In the genomic region with DNA sequence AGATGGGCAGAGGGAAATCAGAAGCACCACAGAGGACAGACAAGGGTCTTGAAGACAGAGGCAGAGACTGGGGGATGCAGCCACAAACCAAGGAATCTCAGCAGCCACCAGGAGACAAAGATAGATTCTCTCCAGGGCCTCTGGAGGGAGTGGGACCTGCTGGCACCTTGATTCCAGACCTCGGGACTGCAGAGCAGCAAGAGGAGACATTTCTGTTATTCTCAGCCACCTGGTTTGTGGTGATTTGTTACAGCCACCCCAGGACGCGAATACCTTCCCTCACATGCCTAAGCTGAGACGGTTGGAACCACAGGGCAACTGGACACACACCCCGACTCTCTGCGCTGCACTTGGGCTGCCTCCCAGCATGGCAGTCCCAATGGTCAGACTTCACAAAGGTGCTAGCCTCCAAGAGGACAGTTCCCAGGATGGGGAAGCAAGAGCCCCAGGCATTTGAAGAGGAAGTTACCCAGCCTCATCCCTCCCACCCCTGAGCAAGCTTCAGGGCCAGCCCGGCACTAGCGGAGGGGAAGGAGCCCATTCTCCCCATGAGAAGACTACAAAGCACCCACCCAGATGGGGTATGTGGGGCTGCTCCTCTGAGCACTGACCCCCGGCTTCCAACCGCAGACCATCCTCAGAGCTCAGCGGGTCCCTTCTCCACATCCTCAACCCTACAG, we compare ENCODE assay signal across 19 cellular contexts.
DNase-seq lines count a peak whose midpoint lies in the region; ATAC-seq and TF ChIP-seq lines count a peak whose summit lies in the region.
"Had no signal": no experiment of that assay in that cellular context is flagged by ENCODE, and none has a peak within 500 bp of the region (broad histone marks: within the 10 kb centered on the region; RNA-seq: fewer than 3 reads in every experiment).

No MANE protein-coding gene starts in this region.

- H3K9me3 ChIP-seq in sigmoid colon = peaks cover 0 to 6% (median 2%) of the 10 kb centered on the region in 4 donors
- H3K9me3 ChIP-seq: MG63 had no signal

- no peak overlapping the region for H3K27ac ChIP-seq in sigmoid colon

- peak overlapping the region; percentile 29 for H3K27ac Mint-ChIP-seq in activated CD4-positive, alpha-beta memory T cell treated with anti-CD3 and anti-CD28 coated beads, Interleukin-2, amount 10 ng/mL, durations not matched to agents 7 days and 5 days
- no peak overlapping the region for H3K27ac Mint-ChIP-seq in activated CD4-positive, alpha-beta memory T cell treated with anti-CD3 and anti-CD28 coated beads for 36 hours
- no peak overlapping the region for H3K27ac Mint-ChIP-seq in endothelial cell (ENCODE audit: unreplicated experiment)
- no peak overlapping the region for H3K27ac Mint-ChIP-seq in T-cell

- 83 to 93% methylated on average over 11 of the region's 11 CpGs for WGBS in sigmoid colon, 2 donors

- no peak overlapping the region for H3K4me3 Mint-ChIP-seq in activated CD4-positive, alpha-beta memory T cell treated with anti-CD3 and anti-CD28 coated beads, Interleukin-2, amount 10 ng/mL, durations not matched to agents 7 days and 5 days
- H3K4me3 Mint-ChIP-seq in activated CD4-positive, alpha-beta memory T cell treated with anti-CD3 and anti-CD28 coated beads for 36 hours = no peak overlapping the region
- H3K4me3 Mint-ChIP-seq in endothelial cell (ENCODE audit: unreplicated experiment) (peak overlapping the region; percentile 14), T-cell (no peak overlapping the region)

- CTCF ChIA-PET in activated CD4-positive, alpha-beta memory T cell treated with anti-CD3 and anti-CD28 coated beads, Interleukin-2, amount 10 ng/mL, durations not matched to agents 7 days and 5 days (lab: Charles Lee) = interaction anchor here (3.9 kb wide), 1 partner anchor 103 kb away, joined by 14 read pairs; a partner anchor contains a TSS
- CTCF ChIA-PET in activated CD4-positive, alpha-beta memory T cell treated with anti-CD3 and anti-CD28 coated beads for 36 hours (lab: Charles Lee) = interaction anchor here (0.6 to 3.9 kb wide), 4 partner anchors 13 to 152 kb away, joined by 3 to 18 read pairs (median 3); no protein-coding TSS in a partner anchor
- CTCF ChIA-PET in T-cell (lab: Charles Lee) = interaction anchor here in 1 of 2 donors (0.9 to 1.1 kb wide), 2 partner anchors 150 to 152 kb away, joined by 3 read pairs; no protein-coding TSS in a partner anchor

- no peak for DNase-seq in activated CD4-positive, alpha-beta memory T cell treated with anti-CD3 and anti-CD28 coated beads, Interleukin-2, amount 10 ng/mL, durations not matched to agents 7 days and 5 days
- DNase-seq in activated CD4-positive, alpha-beta memory T cell treated with anti-CD3 and anti-CD28 coated beads for 36 hours = no peak
- peak; percentile 7 for DNase-seq in MV-4-11 (lab: John Stamatoyannopoulos, UW)
- DNase-seq in endothelial cell (ENCODE audit: low spot score) = no peak
- peak; percentile 41 for DNase-seq in sigmoid colon
- no peak for DNase-seq in NCI-H748 treated with DMSO at 0.1 percent for 48 hours (lab: John Stamatoyannopoulos, UW)
- DNase-seq in T-cell = no peak
- DNase-seq: CD4-positive, alpha-beta memory T cell; DMS153; GDM1; Kasumi-1; MG63; NCI-H1105; NCI-H2081; NCI-H2171 treated with DMSO at 0.1 percent for 48 hours; NCI-H446 treated with DMSO at 0.1 percent for 48 hours; NCI-H69; SHP77 had no signal

- H3K27me3 Mint-ChIP-seq in activated CD4-positive, alpha-beta memory T cell treated with anti-CD3 and anti-CD28 coated beads, Interleukin-2, amount 10 ng/mL, durations not matched to agents 7 days and 5 days = peaks cover 3% of the 10 kb centered on the region
- H3K27me3 Mint-ChIP-seq in activated CD4-positive, alpha-beta memory T cell treated with anti-CD3 and anti-CD28 coated beads for 36 hours = peaks cover 4% of the 10 kb centered on the region
- H3K27me3 Mint-ChIP-seq in endothelial cell (ENCODE audit: unreplicated experiment) = peaks cover 5% of the 10 kb centered on the region
- peaks cover 8 to 19% of the 10 kb centered on the region in 2 donors for H3K27me3 Mint-ChIP-seq in T-cell

- no peak overlapping the region for H3K4me3 ChIP-seq in sigmoid colon
- H3K4me3 ChIP-seq: MG63 had no signal

- intact Hi-C loops in activated CD4-positive, alpha-beta memory T cell treated with anti-CD3 and anti-CD28 coated beads for 36 hours (cut with micrococcal nuclease) = loop anchor here (1.0 kb wide), 1 partner anchor 24 kb away; no protein-coding TSS in a partner anchor
- intact Hi-C loops in sigmoid colon (cut with DNase I) = loop anchor here (5.0 to 10.0 kb wide), 2 partner anchors 104 to 268 kb away; a partner anchor contains a TSS

- H3K4me1 ChIP-seq in sigmoid colon = no peaks in the 10 kb centered on the region

- no peaks in the 10 kb centered on the region for H3K36me3 ChIP-seq in sigmoid colon
- H3K36me3 ChIP-seq: MG63 had no signal

- POLR2A ChIA-PET in activated CD4-positive, alpha-beta memory T cell treated with anti-CD3 and anti-CD28 coated beads, Interleukin-2, amount 10 ng/mL, durations not matched to agents 7 days and 5 days (lab: Charles Lee) = interaction anchor here (2.1 to 3.5 kb wide), 2 partner anchors 13 to 105 kb away, joined by 16 to 29 read pairs; a partner anchor contains a TSS
- POLR2A ChIA-PET in activated CD4-positive, alpha-beta memory T cell treated with anti-CD3 and anti-CD28 coated beads for 36 hours (lab: Charles Lee) = interaction anchor here (0.8 kb wide), 1 partner anchor 106 kb away, joined by 4 read pairs; no protein-coding TSS in a partner anchor
- POLR2A ChIA-PET in T-cell (lab: Charles Lee) = interaction anchor here in 1 of 2 donors (0.6 kb wide), 1 partner anchor 249 kb away, joined by 4 read pairs; no protein-coding TSS in a partner anchor

- peaks cover 14% of the 10 kb centered on the region for H3K9me3 Mint-ChIP-seq in activated CD4-positive, alpha-beta memory T cell treated with anti-CD3 and anti-CD28 coated beads, Interleukin-2, amount 10 ng/mL, durations not matched to agents 7 days and 5 days
- peaks cover 18% of the 10 kb centered on the region for H3K9me3 Mint-ChIP-seq in activated CD4-positive, alpha-beta memory T cell treated with anti-CD3 and anti-CD28 coated beads for 36 hours
- H3K9me3 Mint-ChIP-seq in endothelial cell (ENCODE audit: unreplicated experiment) (no peaks in the 10 kb centered on the region), T-cell (peaks cover 10 to 17% (median 15%) of the 10 kb centered on the region in 3 donors)

- no peak for TF ChIP-seq POLR2A in sigmoid colon (IDR thresholded peaks at IDR 0.05)

- TF ChIP-seq CTCF in endothelial cell (IDR thresholded peaks at IDR 0.05; ENCODE audit: unreplicated experiment) (no peak), sigmoid colon (IDR thresholded peaks at IDR 0.05) (no peak)

- H3K36me3 Mint-ChIP-seq in activated CD4-positive, alpha-beta memory T cell treated with anti-CD3 and anti-CD28 coated beads, Interleukin-2, amount 10 ng/mL, durations not matched to agents 7 days and 5 days (ENCODE audit: low read depth) = peaks cover 9% of the 10 kb centered on the region
- peaks cover 7% of the 10 kb centered on the region for H3K36me3 Mint-ChIP-seq in activated CD4-positive, alpha-beta memory T cell treated with anti-CD3 and anti-CD28 coated beads for 36 hours
- H3K36me3 Mint-ChIP-seq in endothelial cell (ENCODE audit: low read depth, unreplicated experiment) (peaks cover 6% of the 10 kb centered on the region), T-cell (no peaks in the 10 kb centered on the region)

- ATAC-seq in T-cell (replicated peaks in 1 of 4) (no peak), GM21737 (IDR thresholded peaks at IDR 0.05; ENCODE audit: unreplicated experiment) (no peak)

- H3K27me3 ChIP-seq in sigmoid colon = peaks cover 0 to 34% (median 0%) of the 10 kb centered on the region in 3 donors
- H3K27me3 ChIP-seq: MG63 had no signal

- TF ChIP-seq EP300 in sigmoid colon (IDR thresholded peaks at IDR 0.05) = no peak

- H3K4me1 Mint-ChIP-seq in activated CD4-positive, alpha-beta memory T cell treated with anti-CD3 and anti-CD28 coated beads, Interleukin-2, amount 10 ng/mL, durations not matched to agents 7 days and 5 days = peaks cover 44% of the 10 kb centered on the region
- peaks cover 36% of the 10 kb centered on the region for H3K4me1 Mint-ChIP-seq in activated CD4-positive, alpha-beta memory T cell treated with anti-CD3 and anti-CD28 coated beads for 36 hours (ENCODE audit: low read depth)
- H3K4me1 Mint-ChIP-seq in endothelial cell (ENCODE audit: unreplicated experiment) (no peaks in the 10 kb centered on the region), T-cell (peaks cover 0 to 5% (median 5%) of the 10 kb centered on the region in 3 donors)

Comparison
In these comparisons a context has a peak if more than half of its experiments do, and no peak if none do; other contexts are left out.
1. DNase-seq: peak in MV-4-11 (single experiment) and sigmoid colon (single experiment); none in activated CD4-positive, alpha-beta memory T cell treated with anti-CD3 and anti-CD28 coated beads, Interleukin-2, amount 10 ng/mL, durations not matched to agents 7 days and 5 days (single experiment), activated CD4-positive, alpha-beta memory T cell treated with anti-CD3 and anti-CD28 coated beads for 36 hours (single experiment), endothelial cell (single experiment), NCI-H748 treated with DMSO at 0.1 percent for 48 hours (single experiment) and T-cell (0 of 34).